ENCODE assay signal across 8 cellular contexts in genomic region chr6:16511048-16511660, GRCh38.
DNase-seq lines count a peak whose midpoint lies in the region; ATAC-seq and TF ChIP-seq lines count a peak whose summit lies in the region.

No MANE protein-coding gene starts in this region.

- peaks cover 12% of the 10 kb centered on the region; the same call in 1 of the 2 replicates for H3F3A ChIP-seq in MM.1S (ENCODE audit: insufficient read depth, low read length)

- no peaks in the 10 kb centered on the region for H3K27me3 Mint-ChIP-seq in T-helper 1 cell treated with Interleukin-12 subunit alpha and Interleukin-12 subunit beta and Interleukin-4 antibody, amounts not matched to agents 30 μg/mL and 1 μg/mL, for 36 hours (ENCODE audit: low read depth)
- H3K27me3 Mint-ChIP-seq in activated naive CD8-positive, alpha-beta T cell treated with anti-CD3 and anti-CD28 coated beads for 36 hours, result no peaks in the 10 kb centered on the region
- peaks cover 0 to 7% of the 10 kb centered on the region in 2 donors for H3K27me3 Mint-ChIP-seq in stimulated activated naive B cell treated with anti-CD40 and anti-IgM and Interleukin-4, amounts not matched to agents 10 μg/mL and 1 μg/mL and 100 μg/mL, for 72 hours

- H3K9me3 Mint-ChIP-seq in T-helper 1 cell treated with Interleukin-12 subunit alpha and Interleukin-12 subunit beta and Interleukin-4 antibody, amounts not matched to agents 30 μg/mL and 1 μg/mL, for 36 hours, result no peaks in the 10 kb centered on the region
- no peaks in the 10 kb centered on the region for H3K9me3 Mint-ChIP-seq in activated naive CD8-positive, alpha-beta T cell treated with anti-CD3 and anti-CD28 coated beads for 36 hours
- no peaks in the 10 kb centered on the region for H3K9me3 Mint-ChIP-seq in stimulated activated naive B cell treated with anti-CD40 and anti-IgM and Interleukin-4, amounts not matched to agents 10 μg/mL and 1 μg/mL and 100 μg/mL, for 72 hours

- no peaks in the 10 kb centered on the region for H4K20me1 ChIP-seq in MM.1S (ENCODE audit: insufficient read depth, low read length)

- H3K36me3 ChIP-seq in MM.1S (replicated peaks; ENCODE audit: insufficient read depth, low read length), result no peaks in the 10 kb centered on the region

- DNase-seq in T-helper 1 cell (no peak), MM.1S (no peak), left ventricle myocardium superior (no peak)
- DNase-seq in activated naive CD8-positive, alpha-beta T cell treated with anti-CD3 and anti-CD28 coated beads for 36 hours, result no peak
- DNase-seq in stimulated activated naive B cell treated with anti-CD40 and anti-IgM and Interleukin-4, amounts not matched to agents 10 μg/mL and 1 μg/mL and 100 μg/mL, for 72 hours, result no peak

- H3K4me1 ChIP-seq in MM.1S (ENCODE audit: low read length), result peaks cover 27% of the 10 kb centered on the region

- peaks cover 55% of the 10 kb centered on the region for H3K4me1 Mint-ChIP-seq in T-helper 1 cell treated with Interleukin-12 subunit alpha and Interleukin-12 subunit beta and Interleukin-4 antibody, amounts not matched to agents 30 μg/mL and 1 μg/mL, for 36 hours (ENCODE audit: low read depth)
- H3K4me1 Mint-ChIP-seq in activated naive CD8-positive, alpha-beta T cell treated with anti-CD3 and anti-CD28 coated beads for 36 hours, result peaks cover 43% of the 10 kb centered on the region
- H3K4me1 Mint-ChIP-seq in stimulated activated naive B cell treated with anti-CD40 and anti-IgM and Interleukin-4, amounts not matched to agents 10 μg/mL and 1 μg/mL and 100 μg/mL, for 72 hours, result peaks cover 46 to 73% of the 10 kb centered on the region in 2 donors

- ATAC-seq in left ventricle myocardium superior, result peak; percentile 73
- ATAC-seq in stimulated activated naive B cell treated with anti-CD40 and anti-IgM and Interleukin-4, amounts not matched to agents 10 μg/mL and 1 μg/mL and 100 μg/mL, for 72 hours (replicated peaks), result peak; percentile 44 to 51
- no peak for ATAC-seq in HG03139 (IDR thresholded peaks at IDR 0.05; ENCODE audit: unreplicated experiment)
- no peak for ATAC-seq in HG02938 (IDR thresholded peaks at IDR 0.05; ENCODE audit: unreplicated experiment)

- H3K27me3 ChIP-seq in MM.1S (replicated peaks; ENCODE audit: insufficient read depth, low read length), result no peaks in the 10 kb centered on the region

- H3K4me2 ChIP-seq in MM.1S (ENCODE audit: low read depth, low read length), result peak overlapping the region; percentile 46; the same call in 1 of the 2 replicates

- H3K36me3 Mint-ChIP-seq in T-helper 1 cell treated with Interleukin-12 subunit alpha and Interleukin-12 subunit beta and Interleukin-4 antibody, amounts not matched to agents 30 μg/mL and 1 μg/mL, for 36 hours (ENCODE audit: low read depth), result peaks cover 34% of the 10 kb centered on the region
- peaks cover 5% of the 10 kb centered on the region for H3K36me3 Mint-ChIP-seq in activated naive CD8-positive, alpha-beta T cell treated with anti-CD3 and anti-CD28 coated beads for 36 hours
- peaks cover 37 to 42% of the 10 kb centered on the region in 2 donors for H3K36me3 Mint-ChIP-seq in stimulated activated naive B cell treated with anti-CD40 and anti-IgM and Interleukin-4, amounts not matched to agents 10 μg/mL and 1 μg/mL and 100 μg/mL, for 72 hours

- no peaks in the 10 kb centered on the region for H3K9me3 ChIP-seq in MM.1S (replicated peaks; ENCODE audit: insufficient read depth, low read length)

- H3K4me3 Mint-ChIP-seq in T-helper 1 cell treated with Interleukin-12 subunit alpha and Interleukin-12 subunit beta and Interleukin-4 antibody, amounts not matched to agents 30 μg/mL and 1 μg/mL, for 36 hours, result no peak overlapping the region
- no peak overlapping the region for H3K4me3 Mint-ChIP-seq in activated naive CD8-positive, alpha-beta T cell treated with anti-CD3 and anti-CD28 coated beads for 36 hours
- no peak overlapping the region for H3K4me3 Mint-ChIP-seq in stimulated activated naive B cell treated with anti-CD40 and anti-IgM and Interleukin-4, amounts not matched to agents 10 μg/mL and 1 μg/mL and 100 μg/mL, for 72 hours

- peak; percentile 69 for TF ChIP-seq CTCF in MM.1S (IDR thresholded peaks at IDR 0.05; ENCODE audit: low read length)

- peak overlapping the region; percentile 64; the same call in 1 of the 2 replicates for H3K27ac ChIP-seq in MM.1S (ENCODE audit: low read length)

- H3K9me2 ChIP-seq in MM.1S (replicated peaks; ENCODE audit: insufficient read depth, low read length), result no peaks in the 10 kb centered on the region

- H3K79me2 ChIP-seq in MM.1S (ENCODE audit: low read length), result no peaks in the 10 kb centered on the region

- no peak overlapping the region for H3K4me3 ChIP-seq in MM.1S (ENCODE audit: low read length)

- intact Hi-C loops in left ventricle myocardium superior (cut with micrococcal nuclease), result loop anchor here (5.0 kb wide), 1 partner anchor 246 kb away; no protein-coding TSS in a partner anchor

- H2AFZ ChIP-seq in MM.1S (ENCODE audit: low read length), result no peak overlapping the region

- H3K27ac Mint-ChIP-seq in T-helper 1 cell treated with Interleukin-12 subunit alpha and Interleukin-12 subunit beta and Interleukin-4 antibody, amounts not matched to agents 30 μg/mL and 1 μg/mL, for 36 hours, result peak overlapping the region; percentile 42
- H3K27ac Mint-ChIP-seq in activated naive CD8-positive, alpha-beta T cell treated with anti-CD3 and anti-CD28 coated beads for 36 hours, result peak overlapping the region; percentile 56
- no peak overlapping the region for H3K27ac Mint-ChIP-seq in stimulated activated naive B cell treated with anti-CD40 and anti-IgM and Interleukin-4, amounts not matched to agents 10 μg/mL and 1 μg/mL and 100 μg/mL, for 72 hours

- no peak overlapping the region for H3K9ac ChIP-seq in MM.1S (ENCODE audit: low read length)

Comparison
In these comparisons a context has a peak if more than half of its experiments do, and no peak if none do; other contexts are left out.
1. ATAC-seq: peak in left ventricle myocardium superior (single experiment) and stimulated activated naive B cell treated with anti-CD40 and anti-IgM and Interleukin-4, amounts not matched to agents 10 μg/mL and 1 μg/mL and 100 μg/mL, for 72 hours (2 of 2); none in HG03139 (single experiment) and HG02938 (single experiment).